1 cellular context compared by ENCODE assay signal in genomic region chr19:49987159-49987698, GRCh38.
TF ChIP-seq lines count a peak whose summit lies in the region.

No MANE protein-coding gene starts in this region.

TF ChIP-seq in HepG2, 621 proteins besides CTCF, POLR2A, EP300 and RAD21 (continued from another document and continues in another):
- TF ChIP-seq MAZ (IDR thresholded peaks at IDR 0.05; ENCODE audit: borderline replicate concordance, low read depth, low read length) (no peak), MAZ (CRISPR knock-in tag; IDR thresholded peaks at IDR 0.05; ENCODE audit: low read depth) (peak; percentile 100), ARHGAP35 (CRISPR knock-in tag; IDR thresholded peaks at IDR 0.05; ENCODE audit: borderline replicate concordance) (peak; percentile 100), ZKSCAN1 (IDR thresholded peaks at IDR 0.05; ENCODE audit: low read length) (no peak), BCLAF1 (IDR thresholded peaks at IDR 0.05) (no peak), ZNF260 (CRISPR knock-in tag; IDR thresholded peaks at IDR 0.05; ENCODE audit: borderline replicate concordance, low read depth) (peak; percentile 95; the same call in 1 of the 2 replicates), NONO (IDR thresholded peaks at IDR 0.05) (no peak), NONO (CRISPR knock-in tag; conservative IDR thresholded peaks at IDR 0.05) (peak; percentile 61), ZNF224 (CRISPR knock-in tag; IDR thresholded peaks at IDR 0.05) (peak; percentile 100), HINFP (CRISPR knock-in tag; IDR thresholded peaks at IDR 0.05; ENCODE audit: low read depth) (peak; percentile 99), GTF3A (CRISPR knock-in tag; conservative IDR thresholded peaks at IDR 0.05) (peak; percentile 99), CEBPG (CRISPR knock-in tag; IDR thresholded peaks at IDR 0.05) (peak; percentile 71), KDM1A (CRISPR knock-in tag; IDR thresholded peaks at IDR 0.05) (peak; percentile 70), GMEB2 (CRISPR knock-in tag; IDR thresholded peaks at IDR 0.05; ENCODE audit: low read depth) (peak; percentile 82), ZBTB33 (CRISPR knock-in tag; IDR thresholded peaks at IDR 0.05) (peak; percentile 100), ZNF737 (CRISPR knock-in tag; IDR thresholded peaks at IDR 0.05; ENCODE audit: borderline replicate concordance) (peak; percentile 100), ZBTB37 (CRISPR knock-in tag; IDR thresholded peaks at IDR 0.05) (peak; percentile 96), FOSL2 (CRISPR knock-in tag; IDR thresholded peaks at IDR 0.05) (peak; percentile 87), ZFX (CRISPR knock-in tag; IDR thresholded peaks at IDR 0.05; ENCODE audit: low read depth) (peak; percentile 46), CCDC6 (CRISPR knock-in tag; IDR thresholded peaks at IDR 0.05) (peak; percentile 100), ZNF530 (CRISPR knock-in tag; IDR thresholded peaks at IDR 0.05; ENCODE audit: low read depth) (peak; percentile 100), BORCS8-MEF2B (CRISPR knock-in tag; IDR thresholded peaks at IDR 0.05) (peak; percentile 100), RXRB (CRISPR knock-in tag; IDR thresholded peaks at IDR 0.05; ENCODE audit: borderline replicate concordance) (peak; percentile 98), TCF7 (IDR thresholded peaks at IDR 0.05; ENCODE audit: low read depth) (no peak), ZKSCAN5 (CRISPR knock-in tag; IDR thresholded peaks at IDR 0.05) (peak; percentile 96), ZKSCAN8 (CRISPR knock-in tag; IDR thresholded peaks at IDR 0.05; ENCODE audit: borderline replicate concordance) (peak; percentile 99), GLI4 (CRISPR knock-in tag; IDR thresholded peaks at IDR 0.05; ENCODE audit: borderline replicate concordance) (peak; percentile 100), SP4 (CRISPR knock-in tag; IDR thresholded peaks at IDR 0.05) (peak; percentile 99), ZNF30 (CRISPR knock-in tag; IDR thresholded peaks at IDR 0.05) (peak; percentile 100), MTA1 (CRISPR knock-in tag; IDR thresholded peaks at IDR 0.05; ENCODE audit: borderline replicate concordance) (peak; percentile 98), TP53 (CRISPR knock-in tag; conservative IDR thresholded peaks at IDR 0.05) (peak; percentile 98), RAD51 (IDR thresholded peaks at IDR 0.05; ENCODE audit: borderline replicate concordance) (no peak), MTF1 (CRISPR knock-in tag; IDR thresholded peaks at IDR 0.05) (peak; percentile 99), SRSF1 (optimal IDR thresholded peaks at IDR 0.05; ENCODE audit: low read depth, low read length) (peak; percentile 50), ETV6 (CRISPR knock-in tag; conservative IDR thresholded peaks at IDR 0.05) (peak; percentile 100), YEATS4 (CRISPR knock-in tag; IDR thresholded peaks at IDR 0.05; ENCODE audit: borderline replicate concordance) (peak; percentile 95), HHEX (CRISPR knock-in tag; IDR thresholded peaks at IDR 0.05) (peak; percentile 86), SNAPC5 (CRISPR knock-in tag; IDR thresholded peaks at IDR 0.05; ENCODE audit: borderline replicate concordance) (peak; percentile 99), ZNF414 (CRISPR knock-in tag; IDR thresholded peaks at IDR 0.05) (peak; percentile 100), ZNF577 (CRISPR knock-in tag; IDR thresholded peaks at IDR 0.05; ENCODE audit: borderline replicate concordance, low read depth) (peak; percentile 99), ZNF713 (CRISPR knock-in tag; IDR thresholded peaks at IDR 0.05) (peak; percentile 100; the same call in 1 of the 2 replicates), TRIM24 (CRISPR knock-in tag; IDR thresholded peaks at IDR 0.05) (0 out of 2 replicates have a peak, but pooled peaks have one; percentile 39), ZSCAN22 (CRISPR knock-in tag; IDR thresholded peaks at IDR 0.05) (peak; percentile 96), SOX5 (CRISPR knock-in tag; IDR thresholded peaks at IDR 0.05; ENCODE audit: borderline replicate concordance) (peak; percentile 91), NR3C1 (CRISPR knock-in tag; IDR thresholded peaks at IDR 0.05) (peak; percentile 95; the same call in 1 of the 2 replicates), ZFP1 (CRISPR knock-in tag; IDR thresholded peaks at IDR 0.05) (peak; percentile 99), PCBP1 (IDR thresholded peaks at IDR 0.05; ENCODE audit: borderline replicate concordance, low read depth, low read length) (no peak), RFX1 (IDR thresholded peaks at IDR 0.05) (no peak), RARG (CRISPR knock-in tag; IDR thresholded peaks at IDR 0.05; ENCODE audit: low read depth) (peak; percentile 100)
- TF ChIP-seq, protein P1, sequence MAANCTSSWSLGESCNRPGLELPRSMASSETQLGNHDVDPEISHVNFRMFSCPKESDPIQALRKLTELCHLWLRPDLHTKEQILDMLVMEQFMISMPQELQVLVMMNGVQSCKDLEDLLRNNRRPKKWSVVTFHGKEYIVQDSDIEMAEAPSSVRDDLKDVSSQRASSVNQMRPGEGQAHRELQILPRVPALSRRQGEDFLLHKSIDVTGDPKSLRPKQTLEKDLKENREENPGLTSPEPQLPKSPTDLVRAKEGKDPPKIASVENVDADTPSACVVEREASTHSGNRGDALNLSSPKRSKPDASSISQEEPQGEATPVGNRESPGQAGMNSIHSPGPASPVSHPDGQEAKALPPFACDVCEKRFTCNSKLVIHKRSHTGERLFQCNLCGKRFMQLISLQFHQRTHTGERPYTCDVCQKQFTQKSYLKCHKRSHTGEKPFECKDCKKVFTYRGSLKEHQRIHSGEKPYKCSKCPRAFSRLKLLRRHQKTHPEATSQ (CRISPR knock-in tag; IDR thresholded peaks at IDR 0.05; ENCODE audit: borderline replicate concordance) = peak; percentile 100
- TF ChIP-seq, protein P2, sequence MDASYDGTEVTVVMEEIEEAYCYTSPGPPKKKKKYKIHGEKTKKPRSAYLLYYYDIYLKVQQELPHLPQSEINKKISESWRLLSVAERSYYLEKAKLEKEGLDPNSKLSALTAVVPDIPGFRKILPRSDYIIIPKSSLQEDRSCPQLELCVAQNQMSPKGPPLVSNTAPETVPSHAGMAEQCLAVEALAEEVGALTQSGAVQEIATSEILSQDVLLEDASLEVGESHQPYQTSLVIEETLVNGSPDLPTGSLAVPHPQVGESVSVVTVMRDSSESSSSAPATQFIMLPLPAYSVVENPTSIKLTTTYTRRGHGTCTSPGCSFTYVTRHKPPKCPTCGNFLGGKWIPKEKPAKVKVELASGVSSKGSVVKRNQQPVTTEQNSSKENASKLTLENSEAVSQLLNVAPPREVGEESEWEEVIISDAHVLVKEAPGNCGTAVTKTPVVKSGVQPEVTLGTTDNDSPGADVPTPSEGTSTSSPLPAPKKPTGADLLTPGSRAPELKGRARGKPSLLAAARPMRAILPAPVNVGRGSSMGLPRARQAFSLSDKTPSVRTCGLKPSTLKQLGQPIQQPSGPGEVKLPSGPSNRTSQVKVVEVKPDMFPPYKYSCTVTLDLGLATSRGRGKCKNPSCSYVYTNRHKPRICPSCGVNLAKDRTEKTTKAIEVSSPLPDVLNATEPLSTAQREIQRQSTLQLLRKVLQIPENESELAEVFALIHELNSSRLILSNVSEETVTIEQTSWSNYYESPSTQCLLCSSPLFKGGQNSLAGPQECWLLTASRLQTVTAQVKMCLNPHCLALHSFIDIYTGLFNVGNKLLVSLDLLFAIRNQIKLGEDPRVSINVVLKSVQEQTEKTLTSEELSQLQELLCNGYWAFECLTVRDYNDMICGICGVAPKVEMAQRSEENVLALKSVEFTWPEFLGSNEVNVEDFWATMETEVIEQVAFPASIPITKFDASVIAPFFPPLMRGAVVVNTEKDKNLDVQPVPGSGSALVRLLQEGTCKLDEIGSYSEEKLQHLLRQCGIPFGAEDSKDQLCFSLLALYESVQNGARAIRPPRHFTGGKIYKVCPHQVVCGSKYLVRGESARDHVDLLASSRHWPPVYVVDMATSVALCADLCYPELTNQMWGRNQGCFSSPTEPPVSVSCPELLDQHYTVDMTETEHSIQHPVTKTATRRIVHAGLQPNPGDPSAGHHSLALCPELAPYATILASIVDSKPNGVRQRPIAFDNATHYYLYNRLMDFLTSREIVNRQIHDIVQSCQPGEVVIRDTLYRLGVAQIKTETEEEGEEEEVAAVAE (CRISPR knock-in tag; IDR thresholded peaks at IDR 0.05; ENCODE audit: borderline replicate concordance) = peak; percentile 99
- TF ChIP-seq, protein P3, sequence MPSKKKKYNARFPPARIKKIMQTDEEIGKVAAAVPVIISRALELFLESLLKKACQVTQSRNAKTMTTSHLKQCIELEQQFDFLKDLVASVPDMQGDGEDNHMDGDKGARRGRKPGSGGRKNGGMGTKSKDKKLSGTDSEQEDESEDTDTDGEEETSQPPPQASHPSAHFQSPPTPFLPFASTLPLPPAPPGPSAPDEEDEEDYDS (CRISPR knock-in tag; IDR thresholded peaks at IDR 0.05) = peak; percentile 93
- TF ChIP-seq, protein P4, sequence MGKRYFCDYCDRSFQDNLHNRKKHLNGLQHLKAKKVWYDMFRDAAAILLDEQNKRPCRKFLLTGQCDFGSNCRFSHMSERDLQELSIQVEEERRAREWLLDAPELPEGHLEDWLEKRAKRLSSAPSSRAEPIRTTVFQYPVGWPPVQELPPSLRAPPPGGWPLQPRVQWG (CRISPR knock-in tag; IDR thresholded peaks at IDR 0.05; ENCODE audit: borderline replicate concordance, low read depth) = peak; percentile 99
